Comparison of ENCODE assay signal across 8 cellular contexts in the genomic region with DNA sequence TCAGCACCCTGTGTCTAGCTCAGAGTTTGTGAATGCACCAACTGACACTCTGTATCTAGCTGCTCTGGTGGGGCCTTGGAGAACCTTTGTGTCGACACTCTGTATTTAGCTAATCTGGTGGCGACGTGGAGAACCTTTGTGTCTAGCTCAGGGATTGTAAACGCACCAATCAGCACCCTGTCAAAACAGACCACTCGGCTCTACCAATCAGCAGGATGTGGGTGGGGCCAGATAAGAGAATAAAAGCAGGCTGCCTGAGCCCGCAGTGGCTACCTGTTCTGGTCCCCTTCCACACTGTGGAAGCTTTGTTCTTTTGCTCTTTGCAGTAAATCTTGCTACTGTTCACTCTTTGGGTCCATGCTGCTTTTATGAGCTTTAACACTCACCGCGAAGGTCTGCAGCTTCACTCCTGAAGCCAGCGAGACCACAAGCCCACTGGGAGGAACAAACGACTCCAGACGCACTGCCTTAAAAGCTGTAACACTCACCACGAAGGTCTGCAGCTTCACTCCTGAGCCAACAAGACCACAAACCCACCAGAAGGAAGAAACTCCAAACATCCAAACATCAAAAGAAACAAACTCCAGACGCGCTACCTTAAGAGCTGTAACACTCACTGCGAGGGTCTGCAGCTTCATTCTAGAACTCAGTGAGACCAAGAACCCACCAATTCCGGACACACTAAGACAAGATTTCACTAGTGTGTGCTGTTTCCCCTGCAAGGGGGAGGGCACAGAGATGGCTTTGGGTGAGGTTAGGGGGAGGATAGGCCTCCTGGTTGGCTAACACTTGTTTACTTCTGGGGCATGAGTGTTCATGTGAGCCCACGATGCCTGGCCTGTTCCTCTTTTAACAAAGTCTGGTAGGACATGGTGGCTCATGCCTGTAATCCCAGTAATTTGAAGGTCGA. TPM values are rescaled to one million over a fixed set of nuclear protein-coding genes. Genes with fewer than 3 reads are reported as not detected.
DNase-seq lines count a peak whose midpoint lies in the region; ATAC-seq, FAIRE-seq and TF ChIP-seq lines count a peak whose summit lies in the region.
"Not testable (repeated sequence)": the region's sequence is repeated elsewhere in the genome, so short reads cannot be mapped to it uniquely, and the experiment has no call there.

A gene with protein sequence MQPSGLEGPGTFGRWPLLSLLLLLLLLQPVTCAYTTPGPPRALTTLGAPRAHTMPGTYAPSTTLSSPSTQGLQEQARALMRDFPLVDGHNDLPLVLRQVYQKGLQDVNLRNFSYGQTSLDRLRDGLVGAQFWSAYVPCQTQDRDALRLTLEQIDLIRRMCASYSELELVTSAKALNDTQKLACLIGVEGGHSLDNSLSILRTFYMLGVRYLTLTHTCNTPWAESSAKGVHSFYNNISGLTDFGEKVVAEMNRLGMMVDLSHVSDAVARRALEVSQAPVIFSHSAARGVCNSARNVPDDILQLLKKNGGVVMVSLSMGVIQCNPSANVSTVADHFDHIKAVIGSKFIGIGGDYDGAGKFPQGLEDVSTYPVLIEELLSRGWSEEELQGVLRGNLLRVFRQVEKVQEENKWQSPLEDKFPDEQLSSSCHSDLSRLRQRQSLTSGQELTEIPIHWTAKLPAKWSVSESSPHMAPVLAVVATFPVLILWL (minus strand): TSS at position 706 of the 910 bp plus-strand sequence. CDS start 6,272 bp downstream, outside the sequence.

- peak; percentile 41 to 48; a peak in 3 of 6 replicates for ATAC-seq in A549
- peak; percentile 80 for ATAC-seq in activated naive CD8-positive, alpha-beta T cell treated with anti-CD3 and anti-CD28 coated beads, Interleukin-2, amount 50 U/mL, for 24 hours
- peak; percentile 66 for ATAC-seq in gastroesophageal sphincter

- 72% methylated on average over 18 of the region's 18 CpGs for WGBS in A549 (ENCODE audit: missing lambda C conversion rate)
- WGBS in gastroesophageal sphincter (ENCODE audit: low coverage in 1 of 2), 2 donors: 76 to 82% methylated on average over 11 to 12 of the region's 18 CpGs
- WGBS in mesenchymal stem cell: 86% methylated on average over 17 of the region's 18 CpGs

- not testable (repeated sequence) for H2AK5ac ChIP-seq in mesenchymal stem cell (ENCODE audit: low read length, severe bottlenecking)

- not testable (repeated sequence) for H3K27me3 ChIP-seq in HL-60 (ENCODE audit: insufficient read depth, poor library complexity, severe bottlenecking); gastroesophageal sphincter; mesenchymal stem cell (ENCODE audit: control insufficient read depth in 1 of 2, insufficient read depth in 1 of 2, low read length in 2 of 2)

- not testable (repeated sequence) for H3K4me3 ChIP-seq in A549; mesenchymal stem cell (ENCODE audit: insufficient read depth in 1 of 2, low read depth in 1 of 2, low read length in 2 of 2)
- H3K4me3 ChIP-seq in HL-60 (replicated peaks; ENCODE audit: insufficient read depth, low read length): peak within 1 kb of the TSS; percentile 27
- H3K4me3 ChIP-seq in gastroesophageal sphincter: peak within 1 kb of the TSS in 1 of 2 donors; percentile 16

- H3K4me3 Mint-ChIP-seq in activated CD4-positive, alpha-beta memory T cell treated with anti-CD3 and anti-CD28 coated beads, Interleukin-2, amount 10 ng/mL, durations not matched to agents 7 days and 5 days: peak within 1 kb of the TSS; percentile 69
- H3K4me3 Mint-ChIP-seq in activated naive CD8-positive, alpha-beta T cell treated with anti-CD3 and anti-CD28 coated beads, Interleukin-2, amount 50 U/mL, for 24 hours: peak within 1 kb of the TSS; percentile 71

- not testable (repeated sequence) for H3K27me3 Mint-ChIP-seq in activated CD4-positive, alpha-beta memory T cell treated with anti-CD3 and anti-CD28 coated beads, Interleukin-2, amount 10 ng/mL, durations not matched to agents 7 days and 5 days; activated naive CD8-positive, alpha-beta T cell treated with anti-CD3 and anti-CD28 coated beads, Interleukin-2, amount 50 U/mL, for 24 hours

- TF ChIP-seq EP300 in A549 (IDR thresholded peaks at IDR 0.05); gastroesophageal sphincter (IDR thresholded peaks at IDR 0.05): not testable (repeated sequence)

- H2BK5ac ChIP-seq in mesenchymal stem cell (ENCODE audit: low read depth, low read length, poor library complexity, severe bottlenecking): not testable (repeated sequence)

- not testable (repeated sequence) for H3K4me1 ChIP-seq in A549; gastroesophageal sphincter; mesenchymal stem cell (ENCODE audit: control insufficient read depth, insufficient read depth, low read depth, low read length)

- H3K27ac ChIP-seq in A549; mesenchymal stem cell (ENCODE audit: low read length, poor library complexity, severe bottlenecking): not testable (repeated sequence)
- H3K27ac ChIP-seq in HL-60 (replicated peaks) (peak within 1 kb of the TSS; percentile 89), gastroesophageal sphincter (peak within 1 kb of the TSS in 3 of 4 donors; percentile 8 to 47 (median 14))

- POLR2A ChIA-PET in A549 (lab: Yijun Ruan, JAX): not testable (repeated sequence)
- POLR2A ChIA-PET in activated CD4-positive, alpha-beta memory T cell treated with anti-CD3 and anti-CD28 coated beads, Interleukin-2, amount 10 ng/mL, durations not matched to agents 7 days and 5 days (lab: Charles Lee): interaction anchor here (0.7 to 4.0 kb wide), 14 partner anchors 11 to 437 kb away, joined by 3 to 36 read pairs (median 4); a partner anchor contains a TSS

- peaks cover 50% of the 10 kb centered on the region for H3K4me1 Mint-ChIP-seq in activated CD4-positive, alpha-beta memory T cell treated with anti-CD3 and anti-CD28 coated beads, Interleukin-2, amount 10 ng/mL, durations not matched to agents 7 days and 5 days
- peaks cover 56% of the 10 kb centered on the region for H3K4me1 Mint-ChIP-seq in activated naive CD8-positive, alpha-beta T cell treated with anti-CD3 and anti-CD28 coated beads, Interleukin-2, amount 50 U/mL, for 24 hours

- peak within 1 kb of the TSS; percentile 72 for H4K8ac ChIP-seq in mesenchymal stem cell (ENCODE audit: low read length)

- not testable (repeated sequence) for FAIRE-seq in A549 (lab: Jason Lieb, UNC)

- TF ChIP-seq CTCF in A549 (IDR thresholded peaks at IDR 0.05); HL-60 (IDR thresholded peaks at IDR 0.05; ENCODE audit: insufficient read depth, low read length); gastroesophageal sphincter (IDR thresholded peaks at IDR 0.05): not testable (repeated sequence)

- peaks cover 12% of the 10 kb centered on the region for H3K36me3 Mint-ChIP-seq in activated CD4-positive, alpha-beta memory T cell treated with anti-CD3 and anti-CD28 coated beads, Interleukin-2, amount 10 ng/mL, durations not matched to agents 7 days and 5 days (ENCODE audit: low read depth)
- not testable (repeated sequence) for H3K36me3 Mint-ChIP-seq in activated naive CD8-positive, alpha-beta T cell treated with anti-CD3 and anti-CD28 coated beads, Interleukin-2, amount 50 U/mL, for 24 hours (ENCODE audit: low read depth)

- not testable (repeated sequence) for H3K9ac ChIP-seq in mesenchymal stem cell (ENCODE audit: low read length)

- not testable (repeated sequence) for H3K4ac ChIP-seq in mesenchymal stem cell (ENCODE audit: low read depth in 1 of 2, low read length in 2 of 2)

- not testable (repeated sequence) for H3K14ac ChIP-seq in mesenchymal stem cell (ENCODE audit: low read length in 2 of 2)

- not testable (repeated sequence) for H3K4me2 ChIP-seq in A549; mesenchymal stem cell (ENCODE audit: low read length, poor library complexity, severe bottlenecking)

- H2BK15ac ChIP-seq in mesenchymal stem cell (ENCODE audit: low read depth, poor library complexity, severe bottlenecking): not testable (repeated sequence)

- H3K9me3 ChIP-seq in A549; gastroesophageal sphincter; mesenchymal stem cell (ENCODE audit: control insufficient read depth, low read length): not testable (repeated sequence)

- not testable (repeated sequence) for H3K36me3 ChIP-seq in gastroesophageal sphincter; mesenchymal stem cell (ENCODE audit: control insufficient read depth in 1 of 2, insufficient read depth in 2 of 2, low read depth in 1 of 2, low read length in 2 of 2)

- peak within 1 kb of the TSS; percentile 27 for H4K91ac ChIP-seq in mesenchymal stem cell (ENCODE audit: low read length)

- not testable (repeated sequence) for H2AFZ ChIP-seq in mesenchymal stem cell (ENCODE audit: low read depth, low read length)

- H3K9me3 Mint-ChIP-seq in activated CD4-positive, alpha-beta memory T cell treated with anti-CD3 and anti-CD28 coated beads, Interleukin-2, amount 10 ng/mL, durations not matched to agents 7 days and 5 days; activated naive CD8-positive, alpha-beta T cell treated with anti-CD3 and anti-CD28 coated beads, Interleukin-2, amount 50 U/mL, for 24 hours: not testable (repeated sequence)

- H2BK12ac ChIP-seq in mesenchymal stem cell (ENCODE audit: low read length in 2 of 2): not testable (repeated sequence)

- H3K27ac Mint-ChIP-seq in activated CD4-positive, alpha-beta memory T cell treated with anti-CD3 and anti-CD28 coated beads, Interleukin-2, amount 10 ng/mL, durations not matched to agents 7 days and 5 days: peak within 1 kb of the TSS; percentile 89
- peak within 1 kb of the TSS; percentile 83 for H3K27ac Mint-ChIP-seq in activated naive CD8-positive, alpha-beta T cell treated with anti-CD3 and anti-CD28 coated beads, Interleukin-2, amount 50 U/mL, for 24 hours

- not testable (repeated sequence) for H3K23ac ChIP-seq in mesenchymal stem cell (ENCODE audit: low read length in 2 of 2)

- H2BK120ac ChIP-seq in mesenchymal stem cell (ENCODE audit: low read depth, low read length): not testable (repeated sequence)

- TF ChIP-seq RAD21 in A549 (conservative IDR thresholded peaks at IDR 0.05 in 1 of 2, IDR thresholded peaks at IDR 0.05 in 1 of 2): not testable (repeated sequence)

- CTCF ChIA-PET in A549 (lab: Yijun Ruan, JAX): interaction anchor here (0.6 to 1.8 kb wide), 9 partner anchors 10 to 328 kb away, joined by 3 to 8 read pairs (median 3); a partner anchor contains a TSS
- CTCF ChIA-PET in activated CD4-positive, alpha-beta memory T cell treated with anti-CD3 and anti-CD28 coated beads, Interleukin-2, amount 10 ng/mL, durations not matched to agents 7 days and 5 days (lab: Charles Lee): interaction anchor here (0.6 to 3.5 kb wide), 9 partner anchors 10 to 183 kb away, joined by 3 to 16 read pairs (median 4); a partner anchor contains a TSS

- H3K18ac ChIP-seq in mesenchymal stem cell (ENCODE audit: low read depth in 1 of 2, low read length in 2 of 2): peak within 1 kb of the TSS in 1 of 2 experiments; percentile 43

- TF ChIP-seq POLR2A in A549 (IDR thresholded peaks at IDR 0.05; ENCODE audit: low read length): not testable (repeated sequence)
- TF ChIP-seq POLR2A in gastroesophageal sphincter (IDR thresholded peaks at IDR 0.05): peak in 1 of 2 donors; percentile 25

- H3K79me1 ChIP-seq in mesenchymal stem cell (replicated peaks; ENCODE audit: low read length, poor library complexity, severe bottlenecking): not testable (repeated sequence)

- DNase-seq in A549 (ENCODE audit: low read depth in 1 of 2, low spot score in 1 of 2); activated naive CD8-positive, alpha-beta T cell treated with anti-CD3 and anti-CD28 coated beads, Interleukin-2, amount 50 U/mL, for 24 hours: not testable (repeated sequence)
- DNase-seq in HL-60 (ENCODE audit: low read depth in 1 of 2, low spot score in 1 of 2): peak in 1 of 2 experiments; percentile 96
- DNase-seq in SIG-M5 treated with dmso at 0.1 percent for 504 hours (lab: John Stamatoyannopoulos, UW; ENCODE audit: unreplicated experiment): peak; percentile 84
- peak; percentile 58 for DNase-seq in activated CD4-positive, alpha-beta memory T cell treated with anti-CD3 and anti-CD28 coated beads, Interleukin-2, amount 10 ng/mL, durations not matched to agents 7 days and 5 days
- DNase-seq in mesenchymal stem cell: peak; percentile 18
- peak; percentile 36 for DNase-seq in stimulated activated CD4-positive, alpha-beta T cell treated with anti-CD3 and anti-CD28 coated beads, Interleukin-4, amount 100 ng/mL, for 1 hour

RNA-seq across cellular contexts. Expression of the gene that starts here (rescaled TPM):
- polyA plus RNA-seq in A549 (2011; rRNA removed) (not detected in 2 replicates), A549 (2017; fragmentation: RNase III; extraction: RNeasy Plus Mini Kit Qiagen cat#74134 plus additional on column Dnase treatment) (not detected in 3 replicates)
- not detected in 2 replicates for polyA plus RNA-seq in A549 (2012; cell fraction: cytosol; rRNA removed)
- polyA plus RNA-seq in A549 (2012; cell fraction: nucleus; rRNA removed): not detected in 2 replicates
- not detected in 2 replicates for polyA minus RNA-seq in A549 (2011; rRNA and poly(A)+ RNA removed)
- 10 to 100 TPM; 17.5 to 18.1 TPM for total RNA-seq in activated CD4-positive, alpha-beta memory T cell treated with anti-CD3 and anti-CD28 coated beads, Interleukin-2, amount 10 ng/mL, durations not matched to agents 7 days and 5 days
- total RNA-seq in gastroesophageal sphincter: 1 to 10 TPM; 1.0 to 3.0 (median 1.8) TPM
- polyA plus RNA-seq in mesenchymal stem cell (2013, experiment 1 of 2): 0.35 TPM
- 0.19 TPM for polyA plus RNA-seq in mesenchymal stem cell (2013, experiment 2 of 2)

Comparison
In these comparisons a context has a peak if more than half of its experiments do, and no peak if none do; other contexts are left out.
1. RNA of the gene that starts here (total RNA-seq): 17.5 to 18.1 TPM in activated CD4-positive, alpha-beta memory T cell treated with anti-CD3 and anti-CD28 coated beads, Interleukin-2, amount 10 ng/mL, durations not matched to agents 7 days and 5 days; 1.0 to 3.0 TPM in gastroesophageal sphincter; every median in the first group is over 4 times any median in the second.
2. Peak in ATAC-seq in A549; RNA of the gene not detected or under 1 TPM.
3. Peak in every context shown above with its lines, with median percentiles within 50 percentile points of each other: ATAC-seq.